ENCODE assay signal across 15 cellular contexts in the genomic region with DNA sequence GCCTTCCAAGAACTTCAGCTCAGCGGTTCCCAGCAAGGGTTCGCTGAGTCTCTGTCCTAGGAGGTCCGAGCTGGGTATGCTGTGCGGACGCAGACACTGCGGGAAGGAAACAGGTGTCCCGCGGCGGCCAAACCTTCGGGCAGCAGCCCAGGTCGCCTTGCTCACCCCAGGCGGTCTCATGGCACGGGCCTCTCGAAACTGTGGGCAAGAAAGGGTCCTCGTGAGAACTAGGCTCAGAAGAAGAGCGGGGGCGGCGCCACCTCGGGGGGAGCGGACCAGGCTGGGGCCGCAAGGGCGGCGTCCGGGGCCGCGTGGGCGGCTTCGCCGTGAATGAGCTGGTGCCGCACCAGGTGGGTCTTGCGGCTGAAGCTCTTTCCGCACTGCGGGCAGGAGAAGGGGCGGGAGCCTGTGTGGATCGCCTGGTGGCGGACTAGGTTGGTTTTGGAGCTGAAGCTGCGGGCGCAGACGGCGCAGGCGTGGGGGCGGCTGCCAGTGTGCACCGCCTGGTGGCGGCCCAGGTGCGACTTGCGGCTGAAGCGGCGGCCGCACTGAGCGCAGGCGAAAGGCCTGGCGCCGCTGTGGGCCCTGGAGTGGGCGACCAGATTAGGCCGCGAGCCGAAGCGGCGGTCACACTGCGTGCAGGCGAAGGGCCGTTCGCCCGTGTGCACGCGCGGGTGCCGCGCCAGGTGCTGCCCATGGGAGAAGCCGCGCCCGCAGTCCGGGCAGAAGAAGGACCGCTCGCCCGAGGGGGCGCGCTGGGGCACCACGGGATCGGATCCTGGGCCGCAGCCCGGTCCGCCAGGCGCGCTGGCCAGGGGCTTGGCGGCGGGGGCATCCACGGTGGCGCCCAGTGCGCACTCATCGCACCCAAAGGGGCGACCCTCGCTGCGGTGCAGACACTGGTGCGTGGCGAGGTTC. TPM values are rescaled to one million over a fixed set of nuclear protein-coding genes. Genes with fewer than 3 reads are reported as not detected.
DNase-seq lines count a peak whose midpoint lies in the region; ATAC-seq, FAIRE-seq and TF ChIP-seq lines count a peak whose summit lies in the region.
"Had no signal": no experiment of that assay in that cellular context is flagged by ENCODE, and none has a peak within 500 bp of the region (broad histone marks: within the 10 kb centered on the region; RNA-seq: fewer than 3 reads in every experiment).

No MANE protein-coding gene starts in this region.

- POLR2A ChIA-PET in K562 (lab: Yijun Ruan, JAX), result interaction anchor here (0.6 to 0.9 kb wide), 2 partner anchors 9 to 10 kb away, joined by 3 to 4 read pairs; no protein-coding TSS in a partner anchor

- no TSS peak for BruUV-seq in K562 (replicated peaks; lab: Mats Ljungman, UMichigan)

- no peaks in the 10 kb centered on the region for H3K79me2 ChIP-seq in K562 (ENCODE audit: control insufficient read depth, insufficient read depth, low read length)

- TF ChIP-seq EP300 in K562 (IDR thresholded peaks at IDR 0.05; ENCODE audit: low read length), result no peak

- H3K4me1 ChIP-seq in HUES6 (ENCODE audit: control insufficient read depth, insufficient read depth, low read length), result peaks cover 8% of the 10 kb centered on the region; the same call in 1 of the 2 replicates
- H3K4me1 ChIP-seq in K562 (replicated peaks in 1 of 2; ENCODE audit: control insufficient read depth in 2 of 2, insufficient read depth in 2 of 2, low read length in 2 of 2), result peaks cover 25 to 39% of the 10 kb centered on the region in 2 experiments
- no peaks in the 10 kb centered on the region for H3K4me1 ChIP-seq in prostate gland (replicated peaks)
- H3K4me1 ChIP-seq in HAP-1, result no peaks in the 10 kb centered on the region
- H3K4me1 ChIP-seq: BLaER1 had no signal

- H3K9me3 ChIP-seq in HUES6 (ENCODE audit: control insufficient read depth, insufficient read depth, low read depth, low read length), result no peaks in the 10 kb centered on the region
- H3K9me3 ChIP-seq in K562 (replicated peaks; ENCODE audit: control insufficient read depth, insufficient read depth, low read depth, low read length), result no peaks in the 10 kb centered on the region
- H3K9me3 ChIP-seq in prostate gland, result no peaks in the 10 kb centered on the region
- no peaks in the 10 kb centered on the region for H3K9me3 ChIP-seq in HAP-1
- H3K9me3 ChIP-seq: stomach had no signal

- in situ Hi-C loops in K562 (cut with MboI), result no loop called here
- in situ Hi-C loops in HAP-1 (cut with MboI; ENCODE audit: low sequenced_read_pairs), result no loop called here

- no peak overlapping the region for H2AFZ ChIP-seq in K562 (ENCODE audit: low read depth, low read length)

- TF ChIP-seq POLR2A in K562 (conservative IDR thresholded peaks at IDR 0.05) (no peak), prostate gland (IDR thresholded peaks at IDR 0.05) (no peak)

- H3K27ac ChIP-seq in HUES6 (ENCODE audit: low read depth, low read length) (no peak overlapping the region), K562 (ENCODE audit: extremely low read depth, low read depth, low read length) (no peak overlapping the region), prostate gland (no peak overlapping the region)
- H3K27ac ChIP-seq: BLaER1, stomach had no signal

- TF ChIP-seq RAD21 in K562 (CRISPR knock-in tag; conservative IDR thresholded peaks at IDR 0.05 in 1 of 2, IDR thresholded peaks at IDR 0.05 in 1 of 2), result no peak

- no peaks in the 10 kb centered on the region for H4K20me1 ChIP-seq in K562 (replicated peaks; ENCODE audit: control insufficient read depth, insufficient read depth, low read length)
- H4K20me1 ChIP-seq: BLaER1 had no signal

- H3K4me2 ChIP-seq in K562 (ENCODE audit: insufficient read depth, low read length), result no peak overlapping the region
- H3K4me2 ChIP-seq: BLaER1 had no signal

- H3K4me3 ChIP-seq in HUES6 (ENCODE audit: low read depth, low read length) (peak overlapping the region; percentile 56), K562 (no peak overlapping the region), iPS-11a (ENCODE audit: low read depth, low read length) (peak overlapping the region; percentile 17), prostate gland (peak overlapping the region; percentile 8 to 24), HAP-1 (no peak overlapping the region)
- H3K4me3 ChIP-seq: BLaER1 had no signal

- FAIRE-seq in K562 (lab: Jason Lieb, UNC), result no peak
- FAIRE-seq: kidney had no signal

- no peak for TF ChIP-seq CTCF in K562 (IDR thresholded peaks at IDR 0.05 in 2 of 3, conservative IDR thresholded peaks at IDR 0.05 in 1 of 3; ENCODE audit: insufficient read depth in 2 of 3, low read depth in 1 of 3, low read length in 3 of 3)
- peak in 3 of 4 experiments; percentile 28 to 54 (median 53) for TF ChIP-seq CTCF in prostate gland (IDR thresholded peaks at IDR 0.05)

- ATAC-seq in K562 (no peak), HG03571 (IDR thresholded peaks at IDR 0.05; ENCODE audit: unreplicated experiment) (no peak)
- ATAC-seq: activated T-cell treated with anti-CD3 and anti-CD28 coated beads, Interleukin-2, amount 50 U/mL, for 72 hours; sciatic nerve; T-helper 17 cell had no signal

- DNase-seq in K562 (ENCODE audit: extremely low read depth in 1 of 4, low spot score in 3 of 4) (no peak), prostate gland (ENCODE audit: low spot score) (no peak), activated T-cell treated with anti-CD3 and anti-CD28 coated beads for 4 hours (no peak), SIG-M5 treated with dmso at 0.1 percent for 504 hours (lab: John Stamatoyannopoulos, UW; ENCODE audit: unreplicated experiment) (no peak), HAP-1 (ENCODE audit: low spot score in 2 of 2) (no peak)
- DNase-seq: activated CD4-positive, alpha-beta T cell treated with anti-CD3 and anti-CD28 coated beads, Interleukin-2, amount 10 ng/mL, durations not matched to agents 24 days and 14 days; activated T-cell treated with anti-CD3 and anti-CD28 coated beads, Interleukin-2, amount 50 U/mL, for 72 hours; kidney; stomach; T-helper 17 cell had no signal

- 95% methylated on average over 66 of the region's 96 CpGs for WGBS in K562 (ENCODE audit: insufficient coverage, low coverage, missing lambda C conversion rate)
- WGBS in prostate gland, result 41% methylated on average over 89 of the region's 96 CpGs

- no peaks in the 10 kb centered on the region for H3K9me1 ChIP-seq in K562 (ENCODE audit: control insufficient read depth, insufficient read depth, low read length)

- no peak overlapping the region for H3K9ac ChIP-seq in HUES6 (ENCODE audit: low read length)
- no peak overlapping the region for H3K9ac ChIP-seq in K562 (ENCODE audit: insufficient read depth in 1 of 2, low read depth in 2 of 2, low read length in 2 of 2)
- H3K9ac ChIP-seq: BLaER1 had no signal

- intact Hi-C loops in K562 (cut with micrococcal nuclease) (no loop called here), prostate gland (cut with DNase I) (no loop called here)

- H3K36me3 ChIP-seq in HUES6 (ENCODE audit: control insufficient read depth, insufficient read depth, low read length), result no peaks in the 10 kb centered on the region
- H3K36me3 ChIP-seq in K562 (ENCODE audit: control insufficient read depth, insufficient read depth, low read length), result peaks cover 33% of the 10 kb centered on the region; the same call in 1 of the 3 replicates
- no peaks in the 10 kb centered on the region for H3K36me3 ChIP-seq in prostate gland
- H3K36me3 ChIP-seq in HAP-1 (replicated peaks), result peaks cover 6% of the 10 kb centered on the region

- peaks cover 99% of the 10 kb centered on the region for H3K27me3 ChIP-seq in HUES6 (ENCODE audit: control insufficient read depth, insufficient read depth, low read length)
- H3K27me3 ChIP-seq in K562 (ENCODE audit: control insufficient read depth in 2 of 2, insufficient read depth in 2 of 2, low read length in 2 of 2), result no peaks in the 10 kb centered on the region
- no peaks in the 10 kb centered on the region for H3K27me3 ChIP-seq in prostate gland (replicated peaks; ENCODE audit: insufficient read depth)
- no peaks in the 10 kb centered on the region for H3K27me3 ChIP-seq in HAP-1 (ENCODE audit: low read depth)
- H3K27me3 ChIP-seq: BLaER1 had no signal

- CTCF ChIA-PET in K562 (lab: Yijun Ruan, JAX; ENCODE audit: low intra/inter-chr PET ratio), result interaction anchor here (0.7 kb wide), 1 partner anchor 102 kb away, joined by 3 read pairs; no protein-coding TSS in a partner anchor

TF ChIP-seq in K562, 482 proteins besides CTCF, POLR2A, EP300 and RAD21 (continues in another document):
- no peak for TF ChIP-seq MCM2 (IDR thresholded peaks at IDR 0.05; ENCODE audit: low read depth)
- TF ChIP-seq ZNF263 (CRISPR knock-in tag; IDR thresholded peaks at IDR 0.05; ENCODE audit: borderline replicate concordance), result no peak
- no peak for TF ChIP-seq ZNF444 (CRISPR knock-in tag; IDR thresholded peaks at IDR 0.05)
- TF ChIP-seq SMARCC2 (IDR thresholded peaks at IDR 0.05; ENCODE audit: low read depth), result no peak
- TF ChIP-seq ESRRB (CRISPR knock-in tag; IDR thresholded peaks at IDR 0.05; ENCODE audit: borderline replicate concordance), result no peak
- peak; percentile 30; the same call in 1 of the 2 replicates for TF ChIP-seq POLR2G (IDR thresholded peaks at IDR 0.05; ENCODE audit: low read depth, low read length)
- TF ChIP-seq ZKSCAN1 (IDR thresholded peaks at IDR 0.05; ENCODE audit: low read depth, low read length), result peak; percentile 74; the same call in 1 of the 2 replicates
- no peak for TF ChIP-seq FOXK2 (conservative IDR thresholded peaks at IDR 0.05 in 1 of 2, IDR thresholded peaks at IDR 0.05 in 1 of 2; ENCODE audit: low read depth in 2 of 2)
- TF ChIP-seq BACH1 (tag; IDR thresholded peaks at IDR 0.05), result no peak
- TF ChIP-seq HNRNPL (IDR thresholded peaks at IDR 0.05; ENCODE audit: low read depth, low read length), result peak; percentile 73
- no peak for TF ChIP-seq JUNB (CRISPR knock-in tag; conservative IDR thresholded peaks at IDR 0.05)

RNA-seq across cellular contexts. Expression of a gene that starts 8.6 kb away (rescaled TPM):
- total RNA-seq in K562 (2011; cell fraction: chromatin; rRNA removed; ENCODE audit: low replicate concordance), result 3.6 and 10.3 TPM in 2 replicates
- total RNA-seq in K562 (2011; cell fraction: nucleolus; rRNA removed), result 7.6 and 11.7 TPM in 2 replicates
- 5.1 and 5.6 TPM in 2 replicates for total RNA-seq in K562 (2011; cell fraction: nucleoplasm; rRNA removed)
- total RNA-seq in K562 (2014; rRNA removed) (2.8 and 4.6 TPM in 2 replicates), K562 (2014; rRNA removed; fragmentation: Illumina TruSeq; extraction: Trizol) (0.80 and 1.3 TPM in 2 replicates), K562 (2015; rRNA removed; fragmentation: Illumina TruSeq; extraction: Trizol) (1.6 and 2.0 TPM in 2 replicates), K562 (2021) (14.2 and 16.2 TPM in 2 replicates), prostate gland (1 to 10 TPM; 6.0 to 7.9 TPM)
- polyA plus RNA-seq in K562 (2011; rRNA removed) (2.4 and 3.9 TPM in 2 replicates), K562 (2014; fragmentation: Illumina TruSeq; extraction: Trizol) (1.7 and 3.2 TPM in 2 replicates), K562 (2014; fragmentation: Nextera tagmentation; extraction: Ambion mirVana) (under 1 TPM; 0.32 to 0.42 TPM), K562 (2014; rRNA removed) (6.6 and 8.3 TPM in 2 replicates)
- polyA plus RNA-seq in K562 (2011; cell fraction: cytosol; rRNA removed), result 3.2 and 8.5 TPM in 2 replicates
- 17.0 and 31.8 TPM in 2 replicates for polyA plus RNA-seq in K562 (2011; cell fraction: nucleus; rRNA removed)
- polyA plus RNA-seq in K562 (2012), result 15.3 and 17.0 TPM in 2 replicates
- 0.60 and 1.1 TPM in 2 replicates for polyA minus RNA-seq in K562 (2011; rRNA and poly(A)+ RNA removed)
- 7.6 and 15.2 TPM in 2 replicates for polyA minus RNA-seq in K562 (2011; cell fraction: cytosol; rRNA and poly(A)+ RNA removed)
- polyA minus RNA-seq in K562 (2011; cell fraction: nucleus; rRNA and poly(A)+ RNA removed), result 3.4 and 4.0 TPM in 2 replicates

Comparison
In these comparisons a context has a peak if more than half of its experiments do, and no peak if none do; other contexts are left out.
1. H3K4me3 ChIP-seq: peak in HUES6 (single experiment), iPS-11a (single experiment) and prostate gland (2 of 2); none in K562 (single experiment) and HAP-1 (single experiment).
2. CTCF ChIP-seq: peak in prostate gland (3 of 4); none in K562 (0 of 3).